In genomic region chr1:146025787-146026495, GRCh38 we compare ENCODE assay signal across 16 cellular contexts. TPM values are rescaled to one million over a fixed set of nuclear protein-coding genes. Genes with fewer than 3 reads are reported as not detected.
"Had no signal": no experiment of that assay in that cellular context is flagged by ENCODE, and none has a peak within 500 bp of the region (broad histone marks: within the 10 kb centered on the region; RNA-seq: fewer than 3 reads in every experiment).

No MANE protein-coding gene starts in this region.

RNA-seq across cellular contexts. Expression of gene HJV, which starts 4.4 kb away (rescaled TPM):
- total RNA-seq: activated B cell treated with CpG ODN at 0.5 μM for 24 hours; activated CD8-positive, alpha-beta T cell treated with anti-CD3 and anti-CD28 coated beads for 36 hours; activated naive CD8-positive, alpha-beta T cell treated with anti-CD3 and anti-CD28 coated beads for 36 hours; activated T-cell treated with anti-CD3 and anti-CD28 coated beads, Interleukin-2, amount 50 U/mL, for 4 hours; activated T-helper 17 cell treated with anti-CD3 and anti-CD28 coated beads, Interleukin-2, amount 50 U/mL, for 72 hours; ascending aorta; breast epithelium; cardiac muscle cell; colonic mucosa; dermis microvascular lymphatic vessel endothelial cell; endothelial cell of umbilical vein; esophagus squamous epithelium; fibroblast of lung; fibroblast of villous mesenchyme; T-helper 1 cell treated with Interleukin-12 subunit alpha and Interleukin-12 subunit beta and Interleukin-4 antibody, amounts not matched to agents 30 ng/mL and 1 ng/mL, for 36 hours had no signal
- polyA plus RNA-seq: cardiac muscle cell, endothelial cell of umbilical vein, esophagus, fibroblast of lung had no signal
